In genomic region chr4:84710520-84710919, GRCh38 we compare ENCODE assay signal across 24 cellular contexts.
"Had no signal": no experiment of that assay in that cellular context is flagged by ENCODE, and none has a peak within 500 bp of the region (broad histone marks: within the 10 kb centered on the region; RNA-seq: fewer than 3 reads in every experiment).

No MANE protein-coding gene starts in this region.

- ATAC-seq: activated CD8-positive, alpha-beta T cell treated with anti-CD3 and anti-CD28 coated beads, Interleukin-2, amount 10 ng/mL, durations not matched to agents 7 days and 5 days; T-helper 17 cell; WTC11 had no signal

- H3K4me1 ChIP-seq: ascending aorta, SJCRH30 had no signal

- H3K9me3 ChIP-seq: ascending aorta, SJCRH30 had no signal

- H3K27me3 ChIP-seq: ascending aorta, SJCRH30 had no signal

- H3K27ac ChIP-seq: ascending aorta, RWPE1, SJCRH30 had no signal

- H3K4me3 ChIP-seq: ascending aorta, SJCRH30 had no signal

- DNase-seq: activated CD4-positive, alpha-beta T cell treated with anti-CD3 and anti-CD28 coated beads for 48 hours; activated CD4-positive, alpha-beta T cell treated with anti-CD3 and anti-CD28 coated beads, Interleukin-2, amount 50 U/mL, for 4 hours; activated CD4-positive, CD25-positive, alpha-beta regulatory T cell treated with anti-CD3 and anti-CD28 coated beads, Interleukin-2, amount 50 U/mL, for 72 hours; activated CD8-positive, alpha-beta memory T cell treated with anti-CD3 and anti-CD28 coated beads, Interleukin-2, amount 50 U/mL, for 48 hours; activated CD8-positive, alpha-beta T cell treated with anti-CD3 and anti-CD28 coated beads, Interleukin-2, amount 10 ng/mL, durations not matched to agents 7 days and 5 days; activated naive CD4-positive, alpha-beta T cell; activated T-cell treated with anti-CD3 and anti-CD28 coated beads, Interleukin-2, amount 50 U/mL, for 1 hour; Karpas-422; MV-4-11; NCI-H1092 treated with DMSO at 0.1 percent for 48 hours; NCI-H1417 treated with DMSO at 0.1 percent for 48 hours; NCI-H1694; NCI-H2029 treated with DMSO at 0.1 percent for 48 hours; NCI-H345; NCI-H510A; NCI-H526 treated with DMSO at 0.1 percent for 48 hours; NCI-H82; Right ventricle myocardium superior; SJCRH30; T-helper 17 cell; T-helper 9 cell had no signal
